Comparison of ENCODE assay signal across 23 cellular contexts in the genomic region with DNA sequence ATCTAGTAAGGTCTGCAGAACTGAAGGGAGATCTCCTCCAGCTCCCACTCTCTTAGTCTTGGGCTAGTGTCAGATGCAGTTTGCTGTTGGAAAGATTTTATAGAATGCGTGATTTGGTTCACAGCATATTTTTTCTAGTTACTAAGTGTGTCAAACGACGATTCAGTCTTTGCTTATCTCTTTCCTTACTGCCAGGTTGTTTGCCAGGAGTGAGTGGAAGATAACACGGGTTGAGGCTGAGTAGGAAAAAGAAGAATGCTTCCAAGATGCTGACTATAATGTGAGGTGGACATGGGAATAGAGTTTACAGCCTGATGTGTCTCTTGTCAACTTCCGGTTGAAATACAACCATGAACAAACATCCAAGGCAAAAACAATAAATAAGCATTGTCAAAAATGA.
DNase-seq lines count a peak whose midpoint lies in the region; ATAC-seq and TF ChIP-seq lines count a peak whose summit lies in the region.
"Had no signal": no experiment of that assay in that cellular context is flagged by ENCODE, and none has a peak within 500 bp of the region (broad histone marks: within the 10 kb centered on the region; RNA-seq: fewer than 3 reads in every experiment).

No MANE protein-coding gene starts in this region.

- no peak for TF ChIP-seq RAD21 in IMR-90 (IDR thresholded peaks at IDR 0.05; ENCODE audit: low read length)

- H4K20me1 ChIP-seq in IMR-90 (ENCODE audit: insufficient read depth, low read length): no peaks in the 10 kb centered on the region
- H4K20me1 ChIP-seq: BLaER1 treated with 17β-estradiol and CSF1 and Interleukin-3, amounts not matched to agents 10 nM and 100 nM had no signal

- no peak overlapping the region; the same call in 1 of the 2 replicates for H3K18ac ChIP-seq in IMR-90 (ENCODE audit: low read depth, low read length)

- H3K36me3 Mint-ChIP-seq in CD4-positive, alpha-beta T cell (ENCODE audit: low read depth): no peaks in the 10 kb centered on the region
- H3K36me3 Mint-ChIP-seq: CD4-positive, alpha-beta memory T cell had no signal

- no peak overlapping the region for H2BK5ac ChIP-seq in IMR-90 (ENCODE audit: low read depth, low read length, poor library complexity, severe bottlenecking)

- no peak overlapping the region for H2AFZ ChIP-seq in IMR-90 (replicated peaks; ENCODE audit: low read length, poor library complexity)

- H3K9me3 ChIP-seq in IMR-90 (ENCODE audit: control insufficient read depth, insufficient read depth, low read length): no peaks in the 10 kb centered on the region
- H3K9me3 ChIP-seq in uterus: no peaks in the 10 kb centered on the region
- H3K9me3 ChIP-seq in CD4-positive, alpha-beta T cell (ENCODE audit: control insufficient read depth, low read length): no peaks in the 10 kb centered on the region
- H3K9me3 ChIP-seq: A549 had no signal

- WGBS in IMR-90 (ENCODE audit: extremely low coverage in 2 of 2, insufficient read length in 1 of 2), 2 experiments: no CpG with 5 or more reads among the region's 5 CpGs

- peaks cover 14% of the 10 kb centered on the region for H3K27me3 Mint-ChIP-seq in CD4-positive, alpha-beta T cell

- H3K4ac ChIP-seq in IMR-90 (ENCODE audit: low read depth, low read length): no peak overlapping the region

- DNase-seq in IMR-90 (no peak), OCI-M1 (lab: John Stamatoyannopoulos, UW) (peak; percentile 17), uterus (no peak), ecto neural progenitor cell (ENCODE audit: low spot score) (no peak)
- no peak for DNase-seq in CD4-positive, alpha-beta T cell
- DNase-seq: 8988T; AML-193; CD4-positive, alpha-beta memory T cell; CD8-positive, alpha-beta memory T cell; COR-L47; DMS 273 treated with DMSO at 0.1 percent for 48 hours; DMS153; DMS53; DMS79; DND-41; EL; GDM1 had no signal

- ATAC-seq in IMR-90 (ENCODE audit: low read depth) (no peak), HG02870 (IDR thresholded peaks at IDR 0.05; ENCODE audit: unreplicated experiment) (no peak)
- no peak for ATAC-seq in CD4-positive, alpha-beta T cell (ENCODE audit: poor library complexity)
- ATAC-seq: A549, GM12878 had no signal

- H4K8ac ChIP-seq in IMR-90 (ENCODE audit: low read depth in 2 of 2, low read length in 2 of 2): no peak overlapping the region

- H3K36me3 ChIP-seq in IMR-90 (ENCODE audit: control insufficient read depth, insufficient read depth, low read length) (no peaks in the 10 kb centered on the region), uterus (no peaks in the 10 kb centered on the region)
- H3K36me3 ChIP-seq: BLaER1 treated with 17β-estradiol and CSF1 and Interleukin-3, amounts not matched to agents 10 nM and 100 nM had no signal

- H3K9me3 Mint-ChIP-seq in CD4-positive, alpha-beta T cell: no peaks in the 10 kb centered on the region
- H3K9me3 Mint-ChIP-seq: CD8-positive, alpha-beta memory T cell had no signal

- BruUV-seq in IMR-90 (replicated peaks; lab: Mats Ljungman, UMichigan): no TSS peak

- no peak overlapping the region for H3K4me3 Mint-ChIP-seq in CD4-positive, alpha-beta T cell
- H3K4me3 Mint-ChIP-seq: B cell; CD4-positive, alpha-beta memory T cell; CD8-positive, alpha-beta memory T cell had no signal

- dilution Hi-C loops in IMR-90 (cut with HindIII; ENCODE audit: low sequenced_read_pairs, unreplicated experiment): no loop called here

- H2AK9ac ChIP-seq in IMR-90 (replicated peaks; ENCODE audit: low read depth, low read length, poor library complexity): no peak overlapping the region

- no peak overlapping the region for H3K4me3 ChIP-seq in IMR-90 (ENCODE audit: insufficient read depth, low read depth, low read length)
- H3K4me3 ChIP-seq in uterus: no peak overlapping the region
- H3K4me3 ChIP-seq: A549; BLaER1 treated with 17β-estradiol and CSF1 and Interleukin-3, amounts not matched to agents 10 nM and 100 nM; GM12878 had no signal

- intact Hi-C loops in IMR-90 (cut with micrococcal nuclease): no loop called here
- intact Hi-C loops in uterus (cut with DNase I; ENCODE audit: low total_unique reads): no loop called here
- intact Hi-C loops in CD4-positive, alpha-beta T cell (cut with DNase I, micrococcal nuclease): no loop called here

- H2AK5ac ChIP-seq in IMR-90 (ENCODE audit: low read depth, low read length): no peak overlapping the region

- H3K56ac ChIP-seq in IMR-90 (ENCODE audit: extremely low read depth, insufficient read depth, low read length): no peak overlapping the region

- TF ChIP-seq CTCF in IMR-90 (conservative IDR thresholded peaks at IDR 0.05; ENCODE audit: low read depth, low read length): no peak
- TF ChIP-seq CTCF in uterus (IDR thresholded peaks at IDR 0.05): no peak
- no peak for TF ChIP-seq CTCF in CD4-positive, alpha-beta T cell (IDR thresholded peaks at IDR 0.05)

- no peak overlapping the region for H4K91ac ChIP-seq in IMR-90 (ENCODE audit: insufficient read depth, low read depth, low read length)

- no peak overlapping the region for H2BK20ac ChIP-seq in IMR-90 (ENCODE audit: low read depth, low read length)

- H3K27ac Mint-ChIP-seq in CD4-positive, alpha-beta T cell: no peak overlapping the region
- H3K27ac Mint-ChIP-seq: B cell; CD4-positive, alpha-beta memory T cell; CD8-positive, alpha-beta memory T cell had no signal

- no peaks in the 10 kb centered on the region for H3K9me1 ChIP-seq in IMR-90 (ENCODE audit: insufficient read depth, low read length)

- H2BK15ac ChIP-seq in IMR-90 (ENCODE audit: low read depth, low read length): no peak overlapping the region

- H2BK120ac ChIP-seq in IMR-90 (ENCODE audit: low read depth, low read length): 0 out of 2 replicates have a peak overlapping the region, but pooled peaks have one; percentile 27

- no peaks in the 10 kb centered on the region for H3K27me3 ChIP-seq in IMR-90 (ENCODE audit: control insufficient read depth, insufficient read depth, low read length)
- no peaks in the 10 kb centered on the region for H3K27me3 ChIP-seq in uterus
- peaks cover 7% of the 10 kb centered on the region for H3K27me3 ChIP-seq in CD4-positive, alpha-beta T cell (ENCODE audit: control insufficient read depth, insufficient read depth, low read length)
- H3K27me3 ChIP-seq: BLaER1 treated with 17β-estradiol and CSF1 and Interleukin-3, amounts not matched to agents 10 nM and 100 nM had no signal

- TF ChIP-seq POLR2A in IMR-90 (IDR thresholded peaks at IDR 0.05; ENCODE audit: low read depth, low read length): no peak
- TF ChIP-seq POLR2A in uterus (IDR thresholded peaks at IDR 0.05): no peak

- peak overlapping the region; percentile 40 for H3K4me2 ChIP-seq in IMR-90 (ENCODE audit: low read depth, low read length)
- H3K4me2 ChIP-seq: A549; BLaER1 treated with 17β-estradiol and CSF1 and Interleukin-3, amounts not matched to agents 10 nM and 100 nM had no signal

- CTCF ChIA-PET in IMR-90 (lab: Yijun Ruan, JAX): interaction anchor here (0.6 kb wide), 1 partner anchor 18 kb away, joined by 3 read pairs; no protein-coding TSS in a partner anchor
- CTCF ChIA-PET in CD4-positive, alpha-beta T cell (lab: Charles Lee): no interaction called here

- in situ Hi-C loops in IMR-90 (cut with MboI; ENCODE audit: low sequenced_read_pairs): no loop called here

- no peak overlapping the region for H3K9ac ChIP-seq in IMR-90 (ENCODE audit: low read depth, low read length)
- H3K9ac ChIP-seq: BLaER1 treated with 17β-estradiol and CSF1 and Interleukin-3, amounts not matched to agents 10 nM and 100 nM had no signal

- H3K4me1 ChIP-seq in IMR-90 (ENCODE audit: control insufficient read depth, insufficient read depth, low read length) (no peaks in the 10 kb centered on the region; the same call in 1 of the 2 replicates), uterus (peaks cover 0 to 4% of the 10 kb centered on the region in 2 donors)
- H3K4me1 ChIP-seq: A549 had no signal

- H4K5ac ChIP-seq in IMR-90 (ENCODE audit: low read depth, low read length): no peak overlapping the region

- H3K14ac ChIP-seq in IMR-90 (replicated peaks; ENCODE audit: low read depth, low read length): no peak overlapping the region

- H3K79me1 ChIP-seq in IMR-90 (ENCODE audit: low read depth in 1 of 2, low read length in 2 of 2): no peaks in the 10 kb centered on the region

- peaks cover 6% of the 10 kb centered on the region for H3K4me1 Mint-ChIP-seq in CD4-positive, alpha-beta T cell (ENCODE audit: low read depth)

- POLR2A ChIA-PET in IMR-90 (lab: Charles Lee; ENCODE audit: unreplicated experiment): interaction anchor here (0.7 kb wide), 1 partner anchor 372 kb away, joined by 3 read pairs; no protein-coding TSS in a partner anchor
- POLR2A ChIA-PET in CD4-positive, alpha-beta T cell (lab: Charles Lee): no interaction called here

- no peak overlapping the region for H3K23ac ChIP-seq in IMR-90 (ENCODE audit: low read depth, low read length)

- H3K27ac ChIP-seq in IMR-90 (ENCODE audit: insufficient read depth, low read length) (no peak overlapping the region), uterus (peak overlapping the region; percentile 11 to 24)
- no peak overlapping the region for H3K27ac ChIP-seq in CD4-positive, alpha-beta T cell (ENCODE audit: low read depth, low read length)
- H3K27ac ChIP-seq: A549; BLaER1 treated with 17β-estradiol and CSF1 and Interleukin-3, amounts not matched to agents 10 nM and 100 nM; C4-2B had no signal

TF ChIP-seq in IMR-90, 13 proteins besides CTCF, POLR2A, EP300 and RAD21:
- TF ChIP-seq CEBPB (IDR thresholded peaks at IDR 0.05; ENCODE audit: low read depth, low read length) (no peak), FOS (IDR thresholded peaks at IDR 0.05; ENCODE audit: low read depth, low read length) (no peak), RFX5 (IDR thresholded peaks at IDR 0.05; ENCODE audit: low read depth, low read length) (no peak), CHD1 (IDR thresholded peaks at IDR 0.05; ENCODE audit: low read depth, low read length) (no peak), BHLHE40 (IDR thresholded peaks at IDR 0.05; ENCODE audit: low read depth, low read length) (no peak), MXI1 (IDR thresholded peaks at IDR 0.05; ENCODE audit: borderline replicate concordance, low read depth, low read length) (no peak)

Comparison
In these comparisons a context has a peak if more than half of its experiments do, and no peak if none do; other contexts are left out.
1. H3K27ac ChIP-seq: peak in uterus (2 of 2); none in IMR-90 (single experiment) and CD4-positive, alpha-beta T cell (single experiment).